ENCODE assay signal across 17 cellular contexts in genomic region chr14:61530896-61531295, GRCh38.
DNase-seq lines count a peak whose midpoint lies in the region; ATAC-seq and TF ChIP-seq lines count a peak whose summit lies in the region.
"Had no signal": no experiment of that assay in that cellular context is flagged by ENCODE, and none has a peak within 500 bp of the region (broad histone marks: within the 10 kb centered on the region; RNA-seq: fewer than 3 reads in every experiment).

No MANE protein-coding gene starts in this region.

- peak overlapping the region; percentile 12 for H2BK5ac ChIP-seq in mesenchymal stem cell (ENCODE audit: low read depth, low read length, poor library complexity, severe bottlenecking)

- no peak overlapping the region for H3K4me2 ChIP-seq in mesenchymal stem cell (ENCODE audit: low read length, poor library complexity, severe bottlenecking)
- H3K4me2 ChIP-seq: hepatocyte had no signal

- H3K27ac ChIP-seq in left ventricle myocardium inferior (replicated peaks) (peak overlapping the region; percentile 57), right atrium auricular region (no peak overlapping the region), mesenchymal stem cell (ENCODE audit: low read length, poor library complexity, severe bottlenecking) (no peak overlapping the region), heart left ventricle (peak overlapping the region in 3 of 12 donors; percentile 19 to 61 (median 38))
- H3K27ac ChIP-seq: hepatocyte had no signal

- H3K18ac ChIP-seq in mesenchymal stem cell (ENCODE audit: low read depth in 1 of 2, low read length in 2 of 2) = no peak overlapping the region

- H3K4me3 ChIP-seq in left ventricle myocardium inferior (no peak overlapping the region), right atrium auricular region (no peak overlapping the region), mesenchymal stem cell (ENCODE audit: insufficient read depth in 1 of 2, low read depth in 1 of 2, low read length in 2 of 2) (no peak overlapping the region), heart left ventricle (no peak overlapping the region)
- H3K4me3 ChIP-seq: dorsolateral prefrontal cortex, hepatocyte had no signal

- no peak overlapping the region for H4K8ac ChIP-seq in mesenchymal stem cell (ENCODE audit: low read length)

- no peaks in the 10 kb centered on the region for H3K9me3 ChIP-seq in left ventricle myocardium inferior (replicated peaks)
- no peaks in the 10 kb centered on the region for H3K9me3 ChIP-seq in right atrium auricular region
- no peaks in the 10 kb centered on the region for H3K9me3 ChIP-seq in mesenchymal stem cell (ENCODE audit: control insufficient read depth, low read length)
- no peaks in the 10 kb centered on the region for H3K9me3 ChIP-seq in heart left ventricle

- H3K4ac ChIP-seq in mesenchymal stem cell (ENCODE audit: low read depth in 1 of 2, low read length in 2 of 2) = no peak overlapping the region

- H3K27me3 ChIP-seq in left ventricle myocardium inferior (ENCODE audit: low read depth) (no peaks in the 10 kb centered on the region), right atrium auricular region (no peaks in the 10 kb centered on the region), mesenchymal stem cell (ENCODE audit: control insufficient read depth in 1 of 2, insufficient read depth in 1 of 2, low read length in 2 of 2) (no peaks in the 10 kb centered on the region), heart left ventricle (no peaks in the 10 kb centered on the region)
- H3K27me3 ChIP-seq: dorsolateral prefrontal cortex, hepatocyte had no signal

- H3K79me1 ChIP-seq in mesenchymal stem cell (replicated peaks; ENCODE audit: low read length, poor library complexity, severe bottlenecking) = peaks cover 13% of the 10 kb centered on the region

- no peak overlapping the region for H2AFZ ChIP-seq in mesenchymal stem cell (ENCODE audit: low read depth, low read length)
- H2AFZ ChIP-seq: hepatocyte had no signal

- no peak overlapping the region for H2BK15ac ChIP-seq in mesenchymal stem cell (ENCODE audit: low read depth, poor library complexity, severe bottlenecking)

- no peak for TF ChIP-seq CTCF in left ventricle myocardium inferior (IDR thresholded peaks at IDR 0.05; ENCODE audit: borderline replicate concordance)
- no peak for TF ChIP-seq CTCF in right atrium auricular region (IDR thresholded peaks at IDR 0.05)
- no peak for TF ChIP-seq CTCF in heart left ventricle (IDR thresholded peaks at IDR 0.05)

- H3K36me3 Mint-ChIP-seq in activated naive CD8-positive, alpha-beta T cell = peaks cover 54% of the 10 kb centered on the region
- peaks cover 85% of the 10 kb centered on the region for H3K36me3 Mint-ChIP-seq in activated T-helper 2 cell treated with anti-CD3 and anti-CD28 coated beads, Interferon-gamma antibody, Interleukin-2, Interleukin-4, amounts not matched to agents 10 μg/mL and 5 μg/mL and 100 μg/mL, durations not matched to agents 14 hours and 24 hours and 36 hours (ENCODE audit: low read depth)
- H3K36me3 Mint-ChIP-seq: brain had no signal

- intact Hi-C loops in left ventricle myocardium inferior (cut with micrococcal nuclease) (no loop called here), heart left ventricle (cut with DNase I) (loop anchor here in 1 of 10 donors (10.0 kb wide), 1 partner anchor 56 kb away; no protein-coding TSS in a partner anchor)
- intact Hi-C loops in activated T-helper 2 cell treated with anti-CD3 and anti-CD28 coated beads, Interferon-gamma antibody, Interleukin-2, Interleukin-4, amounts not matched to agents 10 μg/mL and 5 μg/mL and 100 μg/mL, durations not matched to agents 14 hours and 24 hours and 36 hours (cut with micrococcal nuclease) = no loop called here

- no peak overlapping the region for H3K14ac ChIP-seq in mesenchymal stem cell (ENCODE audit: low read length in 2 of 2)

- peak overlapping the region; percentile 6 for H3K4me3 Mint-ChIP-seq in activated naive CD8-positive, alpha-beta T cell
- H3K4me3 Mint-ChIP-seq in activated T-helper 2 cell treated with anti-CD3 and anti-CD28 coated beads, Interferon-gamma antibody, Interleukin-2, Interleukin-4, amounts not matched to agents 10 μg/mL and 5 μg/mL and 100 μg/mL, durations not matched to agents 14 hours and 24 hours and 36 hours (ENCODE audit: low read depth) = no peak overlapping the region
- H3K4me3 Mint-ChIP-seq: brain had no signal

- H2BK120ac ChIP-seq in mesenchymal stem cell (ENCODE audit: low read depth, low read length) = no peak overlapping the region

- H2AK5ac ChIP-seq in mesenchymal stem cell (ENCODE audit: low read length, severe bottlenecking) = peak overlapping the region; percentile 54

- no peak overlapping the region for H3K9ac ChIP-seq in mesenchymal stem cell (ENCODE audit: low read length)

- TF ChIP-seq POLR2A in heart left ventricle (IDR thresholded peaks at IDR 0.05) = no peak

- H3K27ac Mint-ChIP-seq in activated naive CD8-positive, alpha-beta T cell = peak overlapping the region; percentile 55
- H3K27ac Mint-ChIP-seq in activated T-helper 2 cell treated with anti-CD3 and anti-CD28 coated beads, Interferon-gamma antibody, Interleukin-2, Interleukin-4, amounts not matched to agents 10 μg/mL and 5 μg/mL and 100 μg/mL, durations not matched to agents 14 hours and 24 hours and 36 hours = no peak overlapping the region
- H3K27ac Mint-ChIP-seq: brain had no signal

- H3K27me3 Mint-ChIP-seq in activated naive CD8-positive, alpha-beta T cell = no peaks in the 10 kb centered on the region
- H3K27me3 Mint-ChIP-seq in activated T-helper 2 cell treated with anti-CD3 and anti-CD28 coated beads, Interferon-gamma antibody, Interleukin-2, Interleukin-4, amounts not matched to agents 10 μg/mL and 5 μg/mL and 100 μg/mL, durations not matched to agents 14 hours and 24 hours and 36 hours (ENCODE audit: low read depth) = no peaks in the 10 kb centered on the region

- no peak overlapping the region for H2BK12ac ChIP-seq in mesenchymal stem cell (ENCODE audit: low read length in 2 of 2)

- 98% methylated on average over 5 of the region's 5 CpGs for WGBS in mesenchymal stem cell
- 95 to 97% (median 95%) methylated on average over 5 of the region's 5 CpGs for WGBS in heart left ventricle, 4 donors

- H3K4me1 ChIP-seq in left ventricle myocardium inferior (peaks cover 78% of the 10 kb centered on the region), right atrium auricular region (peaks cover 0 to 58% of the 10 kb centered on the region in 2 donors), mesenchymal stem cell (ENCODE audit: control insufficient read depth, insufficient read depth, low read depth, low read length) (peaks cover 34% of the 10 kb centered on the region), heart left ventricle (peaks cover 0 to 65% (median 35%) of the 10 kb centered on the region in 12 donors)

- H3K9me3 Mint-ChIP-seq in activated naive CD8-positive, alpha-beta T cell (ENCODE audit: low read depth) = no peaks in the 10 kb centered on the region
- H3K9me3 Mint-ChIP-seq in activated T-helper 2 cell treated with anti-CD3 and anti-CD28 coated beads, Interferon-gamma antibody, Interleukin-2, Interleukin-4, amounts not matched to agents 10 μg/mL and 5 μg/mL and 100 μg/mL, durations not matched to agents 14 hours and 24 hours and 36 hours = peaks cover 6% of the 10 kb centered on the region
- H3K9me3 Mint-ChIP-seq: brain had no signal

- no peak overlapping the region for H4K91ac ChIP-seq in mesenchymal stem cell (ENCODE audit: low read length)

- H3K36me3 ChIP-seq in left ventricle myocardium inferior (peaks cover 4% of the 10 kb centered on the region), right atrium auricular region (no peaks in the 10 kb centered on the region), mesenchymal stem cell (ENCODE audit: control insufficient read depth in 1 of 2, insufficient read depth in 2 of 2, low read depth in 1 of 2, low read length in 2 of 2) (no peaks in the 10 kb centered on the region), heart left ventricle (peaks cover 0 to 15% (median 3%) of the 10 kb centered on the region in 9 donors)

- H3K23ac ChIP-seq in mesenchymal stem cell (ENCODE audit: low read length in 2 of 2) = no peak overlapping the region

- ATAC-seq in heart left ventricle = no peak

- no peak for DNase-seq in left ventricle myocardium inferior
- DNase-seq in right atrium auricular region (ENCODE audit: low spot score) = no peak
- no peak for DNase-seq in mesenchymal stem cell
- DNase-seq in islet precursor cell = no peak
- DNase-seq in GDM1 (lab: John Stamatoyannopoulos, UW) = no peak
- no peak for DNase-seq in heart left ventricle
- no peak for DNase-seq in activated T-helper 2 cell treated with anti-CD3 and anti-CD28 coated beads, Interferon-gamma antibody, Interleukin-2, Interleukin-4, amounts not matched to agents 10 μg/mL and 5 μg/mL and 100 μg/mL, durations not matched to agents 14 hours and 24 hours and 36 hours (ENCODE audit: low spot score)
- DNase-seq: activated effector memory CD4-positive, alpha-beta T cell treated with Interleukin-2 at 50 U/mL for 16 hours; DMS153; dorsolateral prefrontal cortex; MV-4-11; NCI-H2081; NCI-H526 treated with DMSO at 0.1 percent for 48 hours; stimulated activated CD4-positive, alpha-beta T cell treated with anti-CD3 and anti-CD28 coated beads, Interleukin-2, amount 100 ng/mL, for 24 hours had no signal

- peaks cover 91% of the 10 kb centered on the region for H3K4me1 Mint-ChIP-seq in activated naive CD8-positive, alpha-beta T cell (ENCODE audit: low read depth)
- H3K4me1 Mint-ChIP-seq in activated T-helper 2 cell treated with anti-CD3 and anti-CD28 coated beads, Interferon-gamma antibody, Interleukin-2, Interleukin-4, amounts not matched to agents 10 μg/mL and 5 μg/mL and 100 μg/mL, durations not matched to agents 14 hours and 24 hours and 36 hours (ENCODE audit: low read depth) = peaks cover 70% of the 10 kb centered on the region
